9 cellular contexts compared by ENCODE assay signal in genomic region chr3:169390310-169390731, GRCh38.
A peak's percentile ranks its signal among the peaks of the same experiment; 100 is the strongest.
DNase-seq lines count a peak whose midpoint lies in the region; ATAC-seq, FAIRE-seq and TF ChIP-seq lines count a peak whose summit lies in the region.
"Had no signal": no experiment of that assay in that cellular context is flagged by ENCODE, and none has a peak within 500 bp of the region (broad histone marks: within the 10 kb centered on the region; RNA-seq: fewer than 3 reads in every experiment).

No MANE protein-coding gene starts in this region.

- H3K9me3 ChIP-seq in RWPE2 (ENCODE audit: severe bottlenecking) (no peaks in the 10 kb centered on the region), mucosa of descending colon (no peaks in the 10 kb centered on the region)

- H3K27me3 ChIP-seq in RWPE2 (ENCODE audit: insufficient read depth, poor library complexity, severe bottlenecking), result no peaks in the 10 kb centered on the region

- ATAC-seq in GM19043 (IDR thresholded peaks at IDR 0.05; ENCODE audit: low read depth, unreplicated experiment) (peak; percentile 53), HG02943 (IDR thresholded peaks at IDR 0.05; ENCODE audit: low read depth, unreplicated experiment) (peak; percentile 89), RWPE2 (ENCODE audit: low read depth) (peak; percentile 48; the same call in 1 of the 3 replicates), mucosa of descending colon (peak; percentile 81)
- ATAC-seq: K562 had no signal

- no peak for DNase-seq in RWPE2 (ENCODE audit: low spot score)
- peak in 1 of 3 donors; percentile 57 for DNase-seq in mucosa of descending colon
- DNase-seq in dedifferentiated amniotic fluid mesenchymal stem cell (ENCODE audit: extremely low spot score), result no peak
- no peak for DNase-seq in NOMO-1 treated with dmso at 0.1 percent for 144 hours (lab: John Stamatoyannopoulos, UW; ENCODE audit: unreplicated experiment)
- DNase-seq in activated naive CD4-positive, alpha-beta T cell treated with Interleukin-2 at 50 U/mL for 16 hours, result no peak
- DNase-seq in RCC 7860 (ENCODE audit: low spot score), result no peak

- no peak for FAIRE-seq in RCC 7860 (lab: Jason Lieb, UNC)
- FAIRE-seq: K562 had no signal

- H3K4me3 ChIP-seq in RWPE2 (ENCODE audit: severe bottlenecking) (no peak overlapping the region), mucosa of descending colon (no peak overlapping the region)
- H3K4me3 ChIP-seq: K562 had no signal

- H3K4me1 ChIP-seq in RWPE2 (ENCODE audit: insufficient read depth, poor library complexity, severe bottlenecking) (no peaks in the 10 kb centered on the region), mucosa of descending colon (ENCODE audit: low read depth) (peaks cover 12% of the 10 kb centered on the region)

- intact Hi-C loops in mucosa of descending colon (cut with DNase I, micrococcal nuclease), result no loop called here

- no peak overlapping the region for H3K27ac ChIP-seq in RWPE2 (ENCODE audit: poor library complexity, severe bottlenecking)

- H3K36me3 ChIP-seq in RWPE2 (ENCODE audit: low read depth) (no peaks in the 10 kb centered on the region), mucosa of descending colon (ENCODE audit: low read depth) (no peaks in the 10 kb centered on the region)

- TF ChIP-seq CTCF in RWPE2 (IDR thresholded peaks at IDR 0.05; ENCODE audit: poor library complexity, severe bottlenecking) (peak; percentile 19), mucosa of descending colon (IDR thresholded peaks at IDR 0.05) (no peak)
